8 cellular contexts compared by ENCODE assay signal in the genomic region with DNA sequence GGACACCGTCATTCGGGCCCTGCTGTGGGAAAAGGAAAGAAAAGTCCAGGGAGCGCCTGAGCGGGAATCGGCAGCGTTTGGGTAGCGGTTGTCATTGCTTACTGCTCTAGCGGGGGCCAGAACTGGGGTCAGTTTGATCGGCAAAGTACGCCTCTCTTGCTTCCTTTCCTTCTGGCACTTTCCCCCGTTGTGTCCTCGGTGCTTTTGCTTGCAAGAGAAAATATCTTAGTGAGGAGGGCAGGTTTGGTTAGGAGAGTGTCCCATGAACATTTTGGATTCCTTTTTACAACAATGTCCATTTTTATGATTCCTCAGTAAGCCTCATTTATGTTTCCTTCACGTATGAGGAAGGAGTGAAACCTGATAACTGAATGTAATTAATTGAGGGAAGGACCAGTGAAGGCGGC. TPM values are rescaled to one million over a fixed set of nuclear protein-coding genes. Genes with fewer than 3 reads are reported as not detected.
DNase-seq lines count a peak whose midpoint lies in the region; ATAC-seq and TF ChIP-seq lines count a peak whose summit lies in the region.

No MANE protein-coding gene starts in this region.

- H3K4me3 ChIP-seq in HUES48 (ENCODE audit: low read depth, low read length), result peak overlapping the region; percentile 85
- H3K4me3 ChIP-seq in liver (ENCODE audit: low read depth in 1 of 3, low read length in 3 of 3), result peak overlapping the region; percentile 76 to 87 (median 84)
- H3K4me3 ChIP-seq in upper lobe of left lung, result peak overlapping the region; percentile 81 to 99 (median 96)

- TF ChIP-seq RAD21 in liver (IDR thresholded peaks at IDR 0.05), result peak in 1 of 2 donors; percentile 25

- WGBS in liver, result under 1% methylated on average over 14 of the region's 14 CpGs
- WGBS in upper lobe of left lung, 2 donors, result 1% methylated on average over 12 to 14 of the region's 14 CpGs

- ATAC-seq in upper lobe of left lung (ENCODE audit: low FRiP score in 2 of 2) (no peak), HG02642 (IDR thresholded peaks at IDR 0.05; ENCODE audit: poor library complexity, unreplicated experiment) (no peak)

- no peaks in the 10 kb centered on the region for H3K9me3 ChIP-seq in HUES48 (ENCODE audit: control insufficient read depth, insufficient read depth, low read length)
- H3K9me3 ChIP-seq in liver (ENCODE audit: control insufficient read depth in 4 of 4, low read length in 3 of 4), result no peaks in the 10 kb centered on the region
- H3K9me3 ChIP-seq in upper lobe of left lung, result no peaks in the 10 kb centered on the region

- H3K27me3 ChIP-seq in HUES48 (ENCODE audit: control insufficient read depth, insufficient read depth, low read length), result no peaks in the 10 kb centered on the region
- no peaks in the 10 kb centered on the region for H3K27me3 ChIP-seq in liver (ENCODE audit: control insufficient read depth in 4 of 4, insufficient read depth in 4 of 4, low read length in 3 of 4)
- H3K27me3 ChIP-seq in upper lobe of left lung, result no peaks in the 10 kb centered on the region

- peaks cover 29% of the 10 kb centered on the region for H3K36me3 ChIP-seq in HUES48 (ENCODE audit: control insufficient read depth, insufficient read depth, low read length)
- peaks cover 0 to 18% (median 17%) of the 10 kb centered on the region in 4 donors for H3K36me3 ChIP-seq in liver (ENCODE audit: control insufficient read depth in 4 of 4, insufficient read depth in 3 of 4, low read depth in 1 of 4, low read length in 3 of 4)
- peaks cover 6 to 22% (median 17%) of the 10 kb centered on the region in 4 donors for H3K36me3 ChIP-seq in upper lobe of left lung

- no peak for TF ChIP-seq EP300 in upper lobe of left lung (IDR thresholded peaks at IDR 0.05)

- no peak for TF ChIP-seq POLR2A in upper lobe of left lung (IDR thresholded peaks at IDR 0.05)

- H3K9ac ChIP-seq in HUES48 (ENCODE audit: low read depth, low read length), result peak overlapping the region; percentile 35; the same call in 1 of the 2 replicates
- H3K9ac ChIP-seq in liver (ENCODE audit: low read depth in 1 of 2, low read length in 2 of 2), result peak overlapping the region; percentile 73 to 85

- peaks cover 9% of the 10 kb centered on the region; the same call in 1 of the 2 replicates for H3K4me1 ChIP-seq in HUES48 (ENCODE audit: control insufficient read depth, insufficient read depth, low read length)
- peaks cover 0 to 31% (median 22%) of the 10 kb centered on the region in 4 donors for H3K4me1 ChIP-seq in liver (ENCODE audit: control insufficient read depth in 4 of 4, insufficient read depth in 4 of 4, low read length in 3 of 4)
- H3K4me1 ChIP-seq in upper lobe of left lung, result peaks cover 18 to 31% (median 19%) of the 10 kb centered on the region in 4 donors

- H3K27ac ChIP-seq in C4-2B, result peak overlapping the region; percentile 86
- H3K27ac ChIP-seq in HUES48 (ENCODE audit: low read depth, low read length), result peak overlapping the region; percentile 88
- H3K27ac ChIP-seq in liver (ENCODE audit: low read depth in 1 of 2, low read length in 2 of 2), result peak overlapping the region; percentile 80 to 83
- peak overlapping the region; percentile 64 to 86 (median 78) for H3K27ac ChIP-seq in upper lobe of left lung

- DNase-seq in amniotic epithelial cell (ENCODE audit: low read depth) (peak; percentile 40), upper lobe of left lung (no peak), NCI-H1048 (lab: John Stamatoyannopoulos, UW) (no peak), RPMI8226 (no peak)

- TF ChIP-seq CTCF in C4-2B (conservative IDR thresholded peaks at IDR 0.05) (no peak), liver (IDR thresholded peaks at IDR 0.05; ENCODE audit: low read depth, low read length, missing input control) (no peak), upper lobe of left lung (IDR thresholded peaks at IDR 0.05) (no peak)

TF ChIP-seq in liver, 16 proteins besides CTCF, POLR2A, EP300 and RAD21:
- TF ChIP-seq, protein P1, sequence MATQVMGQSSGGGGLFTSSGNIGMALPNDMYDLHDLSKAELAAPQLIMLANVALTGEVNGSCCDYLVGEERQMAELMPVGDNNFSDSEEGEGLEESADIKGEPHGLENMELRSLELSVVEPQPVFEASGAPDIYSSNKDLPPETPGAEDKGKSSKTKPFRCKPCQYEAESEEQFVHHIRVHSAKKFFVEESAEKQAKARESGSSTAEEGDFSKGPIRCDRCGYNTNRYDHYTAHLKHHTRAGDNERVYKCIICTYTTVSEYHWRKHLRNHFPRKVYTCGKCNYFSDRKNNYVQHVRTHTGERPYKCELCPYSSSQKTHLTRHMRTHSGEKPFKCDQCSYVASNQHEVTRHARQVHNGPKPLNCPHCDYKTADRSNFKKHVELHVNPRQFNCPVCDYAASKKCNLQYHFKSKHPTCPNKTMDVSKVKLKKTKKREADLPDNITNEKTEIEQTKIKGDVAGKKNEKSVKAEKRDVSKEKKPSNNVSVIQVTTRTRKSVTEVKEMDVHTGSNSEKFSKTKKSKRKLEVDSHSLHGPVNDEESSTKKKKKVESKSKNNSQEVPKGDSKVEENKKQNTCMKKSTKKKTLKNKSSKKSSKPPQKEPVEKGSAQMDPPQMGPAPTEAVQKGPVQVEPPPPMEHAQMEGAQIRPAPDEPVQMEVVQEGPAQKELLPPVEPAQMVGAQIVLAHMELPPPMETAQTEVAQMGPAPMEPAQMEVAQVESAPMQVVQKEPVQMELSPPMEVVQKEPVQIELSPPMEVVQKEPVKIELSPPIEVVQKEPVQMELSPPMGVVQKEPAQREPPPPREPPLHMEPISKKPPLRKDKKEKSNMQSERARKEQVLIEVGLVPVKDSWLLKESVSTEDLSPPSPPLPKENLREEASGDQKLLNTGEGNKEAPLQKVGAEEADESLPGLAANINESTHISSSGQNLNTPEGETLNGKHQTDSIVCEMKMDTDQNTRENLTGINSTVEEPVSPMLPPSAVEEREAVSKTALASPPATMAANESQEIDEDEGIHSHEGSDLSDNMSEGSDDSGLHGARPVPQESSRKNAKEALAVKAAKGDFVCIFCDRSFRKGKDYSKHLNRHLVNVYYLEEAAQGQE (IDR thresholded peaks at IDR 0.05), result no peak
- TF ChIP-seq, protein P2, sequence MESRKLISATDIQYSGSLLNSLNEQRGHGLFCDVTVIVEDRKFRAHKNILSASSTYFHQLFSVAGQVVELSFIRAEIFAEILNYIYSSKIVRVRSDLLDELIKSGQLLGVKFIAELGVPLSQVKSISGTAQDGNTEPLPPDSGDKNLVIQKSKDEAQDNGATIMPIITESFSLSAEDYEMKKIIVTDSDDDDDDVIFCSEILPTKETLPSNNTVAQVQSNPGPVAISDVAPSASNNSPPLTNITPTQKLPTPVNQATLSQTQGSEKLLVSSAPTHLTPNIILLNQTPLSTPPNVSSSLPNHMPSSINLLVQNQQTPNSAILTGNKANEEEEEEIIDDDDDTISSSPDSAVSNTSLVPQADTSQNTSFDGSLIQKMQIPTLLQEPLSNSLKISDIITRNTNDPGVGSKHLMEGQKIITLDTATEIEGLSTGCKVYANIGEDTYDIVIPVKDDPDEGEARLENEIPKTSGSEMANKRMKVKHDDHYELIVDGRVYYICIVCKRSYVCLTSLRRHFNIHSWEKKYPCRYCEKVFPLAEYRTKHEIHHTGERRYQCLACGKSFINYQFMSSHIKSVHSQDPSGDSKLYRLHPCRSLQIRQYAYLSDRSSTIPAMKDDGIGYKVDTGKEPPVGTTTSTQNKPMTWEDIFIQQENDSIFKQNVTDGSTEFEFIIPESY (IDR thresholded peaks at IDR 0.05), result no peak
- TF ChIP-seq HNF4A (conservative IDR thresholded peaks at IDR 0.05) (peak in 1 of 2 donors; percentile 0), TAF1 (conservative IDR thresholded peaks at IDR 0.05) (no peak), JUND (IDR thresholded peaks at IDR 0.05) (no peak), GABPA (IDR thresholded peaks at IDR 0.05 in 1 of 2, conservative IDR thresholded peaks at IDR 0.05 in 1 of 2) (no peak), SP1 (IDR thresholded peaks at IDR 0.05) (peak; percentile 30), FOXA2 (IDR thresholded peaks at IDR 0.05) (no peak)
TF ChIP-seq in liver: peak in this region for 2.

RNA-seq across cellular contexts. Expression of a gene that starts 0.7 kb away (rescaled TPM):
- total RNA-seq in liver, result 10 to 100 TPM; 11.3 to 11.4 TPM
- 1 to 10 TPM; 4.9 to 5.0 TPM for polyA plus RNA-seq in liver
- 10 to 100 TPM; 14.4 to 46.1 (median 19.2) TPM for total RNA-seq in upper lobe of left lung

RNA-seq across cellular contexts. Expression of a gene that starts 58.1 kb away (rescaled TPM):
- total RNA-seq in liver, result 10 to 100 TPM; 15.2 to 25.0 TPM
- polyA plus RNA-seq in liver, result 1 to 10 TPM; 5.5 to 9.7 TPM
- 10 to 100 TPM; 30.1 to 63.4 (median 45.3) TPM for total RNA-seq in upper lobe of left lung
